In genomic region chr22:21881841-21882753, GRCh38 we compare ENCODE assay signal across 1 cellular context.
TF ChIP-seq lines count a peak whose summit lies in the region.

No MANE protein-coding gene starts in this region.

TF ChIP-seq in K562, 482 proteins besides CTCF, POLR2A, EP300 and RAD21 (continued from another document):
- TF ChIP-seq ZNF318 (IDR thresholded peaks at IDR 0.05; ENCODE audit: borderline replicate concordance in 1 of 2, low read depth in 1 of 2) (no peak), HDAC2 (IDR thresholded peaks at IDR 0.05) (no peak), BRD9 (IDR thresholded peaks at IDR 0.05; ENCODE audit: low read depth, partially characterized antibody) (no peak), ZNF347 (CRISPR knock-in tag; IDR thresholded peaks at IDR 0.05; ENCODE audit: low read depth) (no peak)
